In the genomic region with DNA sequence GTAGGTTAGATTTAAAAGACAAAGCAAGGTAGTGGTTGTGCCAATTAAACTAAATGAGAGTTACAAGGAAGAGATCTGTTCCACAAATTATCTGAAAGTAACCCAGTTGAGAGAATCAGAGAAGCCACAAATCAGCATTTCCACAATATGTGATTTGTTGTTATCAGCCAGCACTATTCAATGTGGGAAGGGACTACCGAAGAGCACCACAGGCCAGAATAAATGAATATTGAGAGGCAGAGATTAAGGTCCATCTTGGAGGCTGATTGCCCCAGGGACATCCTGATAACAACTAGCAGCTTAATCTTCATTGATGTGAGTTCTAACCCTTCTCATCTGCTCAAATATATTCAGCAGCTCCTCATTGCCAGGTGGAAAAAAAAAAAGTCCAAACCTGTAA, we compare ENCODE assay signal across 1 cellular context.
TF ChIP-seq lines count a peak whose summit lies in the region.

No MANE protein-coding gene starts in this region.

TF ChIP-seq in H1, 55 proteins besides CTCF, POLR2A, EP300 and RAD21:
- TF ChIP-seq EZH2 (IDR thresholded peaks at IDR 0.05; ENCODE audit: low read depth, low read length, severe bottlenecking) (no peak), NANOG (IDR thresholded peaks at IDR 0.05; ENCODE audit: insufficient read depth, low read depth, low read length, poor library complexity, severe bottlenecking) (peak; percentile 17), CHD2 (IDR thresholded peaks at IDR 0.05; ENCODE audit: low read length) (no peak)
TF ChIP-seq in H1: peak in this region for 1.
